Comparison of ENCODE assay signal across 33 cellular contexts in genomic region chr14:29999013-29999539, GRCh38.
A peak's percentile ranks its signal among the peaks of the same experiment; 100 is the strongest.
DNase-seq lines count a peak whose midpoint lies in the region; ATAC-seq and TF ChIP-seq lines count a peak whose summit lies in the region.
"Had no signal": no experiment of that assay in that cellular context is flagged by ENCODE, and none has a peak within 500 bp of the region (broad histone marks: within the 10 kb centered on the region; RNA-seq: fewer than 3 reads in every experiment).

No MANE protein-coding gene starts in this region.

- H3K27me3 ChIP-seq in GM23338 (ENCODE audit: insufficient read depth), result no peaks in the 10 kb centered on the region
- H3K27me3 ChIP-seq: BLaER1 treated with 17β-estradiol and CSF1 and Interleukin-3, amounts not matched to agents 10 nM and 100 nM; pancreas; upper lobe of left lung had no signal

- no peak overlapping the region for H3K27ac ChIP-seq in C4-2B
- no peak overlapping the region for H3K27ac ChIP-seq in GM23338 (ENCODE audit: low read depth)
- H3K27ac ChIP-seq: BLaER1 treated with 17β-estradiol and CSF1 and Interleukin-3, amounts not matched to agents 10 nM and 100 nM; coronary artery; pancreas; PC-9; upper lobe of left lung; VCaP had no signal

- peak; percentile 13 for DNase-seq in GM23338 (ENCODE audit: low spot score)
- DNase-seq in astrocyte of the spinal cord (ENCODE audit: low read depth, low spot score), result no peak
- DNase-seq in fibroblast of villous mesenchyme (ENCODE audit: low read depth), result no peak
- no peak for DNase-seq in mesenteric fat pad (ENCODE audit: low spot score)
- DNase-seq in midbrain (lab: John Stamatoyannopoulos, UW), result no peak
- DNase-seq in activated CD4-positive, alpha-beta T cell treated with anti-CD3 and anti-CD28 coated beads, Interleukin-2, amount 50 U/mL, for 1 hour, result no peak
- DNase-seq: activated CD4-positive, alpha-beta T cell treated with anti-CD3 and anti-CD28 coated beads, Interleukin-2, amount 10 ng/mL, durations not matched to agents 24 days and 14 days; activated gamma-delta T cell; activated naive CD8-positive, alpha-beta T cell treated with anti-CD3 and anti-CD28 coated beads for 36 hours; activated T-cell treated with anti-CD3 and anti-CD28 coated beads, Interleukin-2, amount 50 U/mL, for 4 hours; anterior cingulate cortex; COR-L47; effector CD8-positive, alpha-beta T cell; GDM1; KBM-7; left colon; MM.1S; NCI-H1930; NCI-H510A treated with DMSO at 0.1 percent for 48 hours; pancreas; PC-9; SHP77; stimulated activated naive CD4-positive, alpha-beta T cell; SW 1271; T-helper 9 cell; upper lobe of left lung had no signal

- no peaks in the 10 kb centered on the region for H3K9me2 ChIP-seq in GM23338 (ENCODE audit: insufficient read depth)

- H3K36me3 ChIP-seq in GM23338 (ENCODE audit: insufficient read depth), result no peaks in the 10 kb centered on the region
- H3K36me3 ChIP-seq: BLaER1 treated with 17β-estradiol and CSF1 and Interleukin-3, amounts not matched to agents 10 nM and 100 nM; pancreas; upper lobe of left lung had no signal

- H3K4me3 ChIP-seq in GM23338 (no peak overlapping the region), astrocyte of the spinal cord (ENCODE audit: low read depth, low read length) (no peak overlapping the region), fibroblast of villous mesenchyme (ENCODE audit: low read depth, low read length) (no peak overlapping the region)
- H3K4me3 ChIP-seq: BLaER1 treated with 17β-estradiol and CSF1 and Interleukin-3, amounts not matched to agents 10 nM and 100 nM; coronary artery; pancreas; PC-9; smooth muscle cell; upper lobe of left lung had no signal

- ATAC-seq in GM23338 (no peak; the same call in 2 of the 3 replicates), GM21526 (IDR thresholded peaks at IDR 0.05; ENCODE audit: low FRiP score, unreplicated experiment) (no peak)
- ATAC-seq: activated T-cell treated with anti-CD3 and anti-CD28 coated beads, Interleukin-2, amount 50 U/mL, for 4 hours; left colon; pancreas had no signal

- H3K27ac Mint-ChIP-seq in GM23338, result no peak overlapping the region
- H3K27ac Mint-ChIP-seq: activated CD4-positive, alpha-beta T cell treated with anti-CD3 and anti-CD28 coated beads, Interleukin-2, amount 10 ng/mL, durations not matched to agents 24 days and 14 days; activated naive CD8-positive, alpha-beta T cell treated with anti-CD3 and anti-CD28 coated beads for 36 hours had no signal

- no peaks in the 10 kb centered on the region for H3K27me3 Mint-ChIP-seq in GM23338 (ENCODE audit: insufficient read depth, low read depth, poor library complexity)
- H3K27me3 Mint-ChIP-seq: activated CD4-positive, alpha-beta T cell treated with anti-CD3 and anti-CD28 coated beads, Interleukin-2, amount 10 ng/mL, durations not matched to agents 24 days and 14 days; activated naive CD8-positive, alpha-beta T cell treated with anti-CD3 and anti-CD28 coated beads for 36 hours had no signal

- no peak overlapping the region for H2AFZ ChIP-seq in GM23338
- H2AFZ ChIP-seq: PC-9 had no signal

- H3F3A ChIP-seq in GM23338 (replicated peaks; ENCODE audit: low read depth), result no peaks in the 10 kb centered on the region

- no peaks in the 10 kb centered on the region for H3K79me2 ChIP-seq in GM23338 (replicated peaks; ENCODE audit: insufficient read depth)

- TF ChIP-seq CTCF in C4-2B (conservative IDR thresholded peaks at IDR 0.05) (peak; percentile 12; the same call in 1 of the 2 replicates), GM23338 (conservative IDR thresholded peaks at IDR 0.05; ENCODE audit: low read depth in 2 of 2) (peak in 1 of 2 experiments; percentile 6; a peak in 1 of 4 replicates), astrocyte of the spinal cord (IDR thresholded peaks at IDR 0.05; ENCODE audit: low read depth, low read length) (peak; percentile 13), fibroblast of villous mesenchyme (IDR thresholded peaks at IDR 0.05; ENCODE audit: insufficient read depth, low read depth, low read length) (peak; percentile 23)

- H3K4me3 Mint-ChIP-seq in GM23338, result no peak overlapping the region
- H3K4me3 Mint-ChIP-seq: activated CD4-positive, alpha-beta T cell treated with anti-CD3 and anti-CD28 coated beads, Interleukin-2, amount 10 ng/mL, durations not matched to agents 24 days and 14 days; activated naive CD8-positive, alpha-beta T cell treated with anti-CD3 and anti-CD28 coated beads for 36 hours; activated T-cell treated with anti-CD3 and anti-CD28 coated beads, Interleukin-2, amount 50 U/mL, for 4 hours; neural crest cell had no signal

- H3K36me3 Mint-ChIP-seq in GM23338 (ENCODE audit: low read depth), result no peaks in the 10 kb centered on the region
- H3K36me3 Mint-ChIP-seq: activated naive CD8-positive, alpha-beta T cell treated with anti-CD3 and anti-CD28 coated beads for 36 hours had no signal

- no peaks in the 10 kb centered on the region for H3K4me1 ChIP-seq in GM23338 (ENCODE audit: insufficient read depth)
- H3K4me1 ChIP-seq: BLaER1 treated with 17β-estradiol and CSF1 and Interleukin-3, amounts not matched to agents 10 nM and 100 nM; pancreas; upper lobe of left lung had no signal

- peaks cover 17% of the 10 kb centered on the region; the same call in 2 of the 3 replicates for H3K4me1 Mint-ChIP-seq in GM23338
- H3K4me1 Mint-ChIP-seq: activated CD4-positive, alpha-beta T cell treated with anti-CD3 and anti-CD28 coated beads, Interleukin-2, amount 10 ng/mL, durations not matched to agents 24 days and 14 days; activated naive CD8-positive, alpha-beta T cell treated with anti-CD3 and anti-CD28 coated beads for 36 hours had no signal

- H3K9me3 Mint-ChIP-seq in GM23338, result no peaks in the 10 kb centered on the region
- H3K9me3 Mint-ChIP-seq: activated CD4-positive, alpha-beta T cell treated with anti-CD3 and anti-CD28 coated beads, Interleukin-2, amount 10 ng/mL, durations not matched to agents 24 days and 14 days; activated naive CD8-positive, alpha-beta T cell treated with anti-CD3 and anti-CD28 coated beads for 36 hours; activated T-cell treated with anti-CD3 and anti-CD28 coated beads, Interleukin-2, amount 50 U/mL, for 4 hours had no signal

- H3K4me2 ChIP-seq in GM23338, result no peak overlapping the region
- H3K4me2 ChIP-seq: BLaER1 treated with 17β-estradiol and CSF1 and Interleukin-3, amounts not matched to agents 10 nM and 100 nM; PC-9; smooth muscle cell had no signal

- in situ Hi-C loops in astrocyte of the spinal cord (cut with HindIII; ENCODE audit: low sequenced_read_pairs), result no loop called here

- no peaks in the 10 kb centered on the region for H4K20me1 ChIP-seq in GM23338 (replicated peaks; ENCODE audit: insufficient read depth)
- H4K20me1 ChIP-seq: BLaER1 treated with 17β-estradiol and CSF1 and Interleukin-3, amounts not matched to agents 10 nM and 100 nM had no signal

TF ChIP-seq in GM23338, 12 proteins besides CTCF, POLR2A, EP300 and RAD21 (continues in another document):
- TF ChIP-seq ZNF114 (CRISPR knock-in tag; IDR thresholded peaks at IDR 0.05) (no peak), POLR2AphosphoS5 (IDR thresholded peaks at IDR 0.05; ENCODE audit: low read depth) (no peak), NANOG (IDR thresholded peaks at IDR 0.05; ENCODE audit: borderline replicate concordance) (no peak), STAT1 (IDR thresholded peaks at IDR 0.05; ENCODE audit: unreplicated experiment) (no peak), CREB1 (CRISPR knock-in tag; IDR thresholded peaks at IDR 0.05; ENCODE audit: low read depth) (no peak)
